In genomic region chr4:74056114-74056857, GRCh38 we compare ENCODE assay signal across 12 cellular contexts. TPM values are rescaled to one million over a fixed set of nuclear protein-coding genes. Genes with fewer than 3 reads are reported as not detected.
DNase-seq lines count a peak whose midpoint lies in the region; ATAC-seq, FAIRE-seq and TF ChIP-seq lines count a peak whose summit lies in the region.
"Had no signal": no experiment of that assay in that cellular context is flagged by ENCODE, and none has a peak within 500 bp of the region (broad histone marks: within the 10 kb centered on the region; RNA-seq: fewer than 3 reads in every experiment).

No MANE protein-coding gene starts in this region.

- peaks cover 16% of the 10 kb centered on the region for H3K4me1 ChIP-seq in GM23338 (ENCODE audit: insufficient read depth)
- no peaks in the 10 kb centered on the region for H3K4me1 ChIP-seq in pancreas

- H4K20me1 ChIP-seq in GM23338 (replicated peaks; ENCODE audit: insufficient read depth), result no peaks in the 10 kb centered on the region

- whole genome bisulfite sequencing in pancreas, 2 donors, result 0% methylated on average over 1 of the region's 1 CpG

- H3K27me3 ChIP-seq in GM23338 (ENCODE audit: insufficient read depth) (no peaks in the 10 kb centered on the region), bronchial epithelial cell (ENCODE audit: control insufficient read depth, insufficient read depth, low read length) (no peaks in the 10 kb centered on the region), pancreas (no peaks in the 10 kb centered on the region)

- H3K4me3 Mint-ChIP-seq in GM23338, result no peak overlapping the region
- H3K4me3 Mint-ChIP-seq in activated naive CD4-positive, alpha-beta T cell treated with anti-CD3 and anti-CD28 coated beads, Interleukin-2, amount 10 ng/mL, durations not matched to agents 7 days and 5 days, result no peak overlapping the region
- H3K4me3 Mint-ChIP-seq: natural killer cell had no signal

- H3K27ac Mint-ChIP-seq in GM23338, result peak overlapping the region; percentile 67
- H3K27ac Mint-ChIP-seq in activated naive CD4-positive, alpha-beta T cell treated with anti-CD3 and anti-CD28 coated beads, Interleukin-2, amount 10 ng/mL, durations not matched to agents 7 days and 5 days, result no peak overlapping the region
- H3K27ac Mint-ChIP-seq: natural killer cell had no signal

- FAIRE-seq in bronchial epithelial cell (lab: Jason Lieb, UNC), result no peak
- peak; percentile 47 for FAIRE-seq in pancreas (lab: Jason Lieb, UNC)
- FAIRE-seq: G401.6 had no signal

- peak; percentile 25 to 48 for TF ChIP-seq CTCF in GM23338 (conservative IDR thresholded peaks at IDR 0.05; ENCODE audit: low read depth in 2 of 2)
- TF ChIP-seq CTCF in bronchial epithelial cell (IDR thresholded peaks at IDR 0.05; ENCODE audit: insufficient read depth, low read length, severe bottlenecking), result peak; percentile 11
- no peak for TF ChIP-seq CTCF in pancreas (IDR thresholded peaks at IDR 0.05)
- TF ChIP-seq CTCF in GM20000 (IDR thresholded peaks at IDR 0.05; ENCODE audit: extremely low read depth, missing control alignments), result no peak

- H3K27me3 Mint-ChIP-seq in GM23338 (ENCODE audit: insufficient read depth, low read depth, poor library complexity), result no peaks in the 10 kb centered on the region
- H3K27me3 Mint-ChIP-seq in activated naive CD4-positive, alpha-beta T cell treated with anti-CD3 and anti-CD28 coated beads, Interleukin-2, amount 10 ng/mL, durations not matched to agents 7 days and 5 days, result peaks cover 3% of the 10 kb centered on the region

- no peak overlapping the region; the same call in 1 of the 2 replicates for H3K4me2 ChIP-seq in GM23338

- H3F3A ChIP-seq in GM23338 (replicated peaks; ENCODE audit: low read depth), result no peaks in the 10 kb centered on the region

- H3K27ac ChIP-seq in GM23338 (ENCODE audit: low read depth) (no peak overlapping the region), pancreas (no peak overlapping the region)

- peaks cover under 1% of the 10 kb centered on the region; the same call in 1 of the 3 replicates for H3K9me3 Mint-ChIP-seq in GM23338
- H3K9me3 Mint-ChIP-seq in activated naive CD4-positive, alpha-beta T cell treated with anti-CD3 and anti-CD28 coated beads, Interleukin-2, amount 10 ng/mL, durations not matched to agents 7 days and 5 days, result no peaks in the 10 kb centered on the region
- H3K9me3 Mint-ChIP-seq: natural killer cell had no signal

- H3K79me2 ChIP-seq in GM23338 (replicated peaks; ENCODE audit: insufficient read depth), result no peaks in the 10 kb centered on the region

- ATAC-seq in GM23338, result no peak
- ATAC-seq in pancreas, result peak in 1 of 4 donors; percentile 66

- intact Hi-C loops in pancreas (cut with DNase I), result no loop called here

- DNase-seq in GM23338 (ENCODE audit: low spot score) (peak; percentile 35), NCI-H82 treated with DMSO at 0.1 percent for 48 hours (lab: John Stamatoyannopoulos, UW; ENCODE audit: unreplicated experiment) (peak; percentile 5), bronchial epithelial cell (ENCODE audit: low read depth) (peak; percentile 81), pancreas (no peak), NCI-H345 (lab: John Stamatoyannopoulos, UW) (no peak), GM20000 (ENCODE audit: low spot score) (no peak)
- DNase-seq in activated naive CD4-positive, alpha-beta T cell treated with anti-CD3 and anti-CD28 coated beads, Interleukin-2, amount 10 ng/mL, durations not matched to agents 7 days and 5 days, result no peak
- DNase-seq: cerebellar nuclear complex, natural killer cell, NCI-H187, T-helper 1 cell had no signal

- peaks cover 24% of the 10 kb centered on the region for H3K4me1 Mint-ChIP-seq in GM23338
- H3K4me1 Mint-ChIP-seq in activated naive CD4-positive, alpha-beta T cell treated with anti-CD3 and anti-CD28 coated beads, Interleukin-2, amount 10 ng/mL, durations not matched to agents 7 days and 5 days, result no peaks in the 10 kb centered on the region
- H3K4me1 Mint-ChIP-seq: natural killer cell had no signal

- H3K9me3 ChIP-seq in pancreas, result no peaks in the 10 kb centered on the region

- H3K36me3 ChIP-seq in GM23338 (ENCODE audit: insufficient read depth) (no peaks in the 10 kb centered on the region), bronchial epithelial cell (ENCODE audit: control insufficient read depth, insufficient read depth, low read length) (no peaks in the 10 kb centered on the region), pancreas (no peaks in the 10 kb centered on the region)

- no peak overlapping the region for H3K4me3 ChIP-seq in GM23338
- no peak overlapping the region for H3K4me3 ChIP-seq in bronchial epithelial cell (ENCODE audit: low read depth, low read length)
- H3K4me3 ChIP-seq in pancreas, result no peak overlapping the region

- H3K9me2 ChIP-seq in GM23338 (ENCODE audit: insufficient read depth), result no peaks in the 10 kb centered on the region

- CTCF ChIA-PET in activated naive CD4-positive, alpha-beta T cell treated with anti-CD3 and anti-CD28 coated beads, Interleukin-2, amount 10 ng/mL, durations not matched to agents 7 days and 5 days (lab: Charles Lee), result no interaction called here

- H2AFZ ChIP-seq in GM23338, result no peak overlapping the region

- peaks cover under 1% of the 10 kb centered on the region; the same call in 1 of the 3 replicates for H3K36me3 Mint-ChIP-seq in GM23338 (ENCODE audit: low read depth)
- no peaks in the 10 kb centered on the region for H3K36me3 Mint-ChIP-seq in activated naive CD4-positive, alpha-beta T cell treated with anti-CD3 and anti-CD28 coated beads, Interleukin-2, amount 10 ng/mL, durations not matched to agents 7 days and 5 days
- H3K36me3 Mint-ChIP-seq: natural killer cell had no signal

RNA-seq across cellular contexts. Expression of gene CXCL3, which starts 17.8 kb away (rescaled TPM):
- total RNA-seq in GM23338 (2014; rRNA removed; shearing (Covaris generic)), result 3.6 and 8.3 TPM in 2 replicates
- polyA plus RNA-seq in GM23338 (2016; fragmentation: Nextera tagmentation; extraction: Ambion mirVana) (15.9 and 19.5 TPM in 2 replicates), pancreas (1 to 10 TPM; 2.2 to 2.5 TPM)
- total RNA-seq in bronchial epithelial cell (0.26 and 1.2 TPM in 2 replicates), pancreas (1 to 10 TPM in 3 of 6 donors, under 1 TPM in 3; 0.60 to 7.3 (median 1.3) TPM)

RNA-seq across cellular contexts. Expression of gene CXCL2, which starts 42.7 kb away (rescaled TPM):
- 4.2 and 7.8 TPM in 2 replicates for total RNA-seq in GM23338 (2014; rRNA removed; shearing (Covaris generic))
- polyA plus RNA-seq in GM23338 (2016; fragmentation: Nextera tagmentation; extraction: Ambion mirVana) (3.3 TPM in 2 replicates), pancreas (100 to 1,000 TPM; 130 to 149 TPM)
- total RNA-seq in bronchial epithelial cell (5.5 and 7.9 TPM in 2 replicates), pancreas (10 to 100 TPM; 15.0 to 99.7 (median 44.1) TPM)

RNA-seq across cellular contexts. Expression of gene CXCL5, which starts 57.8 kb away (rescaled TPM):
- 7.6 and 8.7 TPM in 2 replicates for total RNA-seq in GM23338 (2014; rRNA removed; shearing (Covaris generic))
- 6.3 and 7.5 TPM in 2 replicates for polyA plus RNA-seq in GM23338 (2016; fragmentation: Nextera tagmentation; extraction: Ambion mirVana)
- total RNA-seq in bronchial epithelial cell, result 0.51 and 0.53 TPM in 2 replicates
- 1 to 10 TPM in 2 of 6 donors, under 1 TPM in 4; 0.09 to 9.4 (median 0.38) TPM for total RNA-seq in pancreas
- under 1 TPM; 0.19 to 0.23 TPM for polyA plus RNA-seq in pancreas

Comparison
In these comparisons a context has a peak if more than half of its experiments do, and no peak if none do; other contexts are left out.
1. DNase-seq: peak in GM23338 (single experiment), NCI-H82 treated with DMSO at 0.1 percent for 48 hours (single experiment) and bronchial epithelial cell (single experiment); none in pancreas (0 of 6), activated naive CD4-positive, alpha-beta T cell treated with anti-CD3 and anti-CD28 coated beads, Interleukin-2, amount 10 ng/mL, durations not matched to agents 7 days and 5 days (single experiment), NCI-H345 (single experiment) and GM20000 (single experiment).
2. CTCF ChIP-seq: peak in GM23338 (2 of 2) and bronchial epithelial cell (single experiment); none in pancreas (0 of 4) and GM20000 (single experiment).